8 cellular contexts compared by ENCODE assay signal in the genomic region with DNA sequence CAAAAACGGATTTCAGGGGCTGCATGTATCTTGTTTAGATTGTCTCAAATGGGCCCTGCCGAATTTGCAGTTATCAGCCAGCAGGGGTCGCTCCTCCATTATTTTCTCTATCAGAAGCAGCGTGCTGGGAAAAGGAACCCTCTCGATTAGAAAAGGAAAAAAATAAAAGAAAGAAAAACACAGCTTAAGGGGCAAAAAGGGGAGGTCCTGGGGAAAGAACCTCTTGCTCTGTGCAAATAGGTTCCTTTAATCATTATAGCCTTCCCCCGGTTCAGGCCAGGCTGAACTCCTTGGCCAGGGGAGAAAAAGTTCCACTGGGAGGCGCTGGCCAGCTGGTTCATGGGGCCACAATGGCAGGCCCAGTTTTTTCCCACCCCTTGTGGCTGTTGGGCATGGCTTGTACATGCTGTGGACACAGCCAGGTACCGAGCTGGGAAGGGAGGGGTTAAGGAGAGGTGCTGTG. TPM values are rescaled to one million over a fixed set of nuclear protein-coding genes. Genes with fewer than 3 reads are reported as not detected.
DNase-seq lines count a peak whose midpoint lies in the region; ATAC-seq and TF ChIP-seq lines count a peak whose summit lies in the region.

No MANE protein-coding gene starts in this region.

- no peaks in the 10 kb centered on the region for H3K27me3 ChIP-seq in prostate gland (replicated peaks; ENCODE audit: insufficient read depth)

- H3K4me3 ChIP-seq in GM12864 (ENCODE audit: low read depth, low read length), result no peak overlapping the region
- no peak overlapping the region for H3K4me3 ChIP-seq in prostate gland

- DNase-seq in A172 (ENCODE audit: low spot score) (peak; percentile 26), GM12864 (ENCODE audit: low read depth) (no peak), NOMO-1 treated with dmso at 0.1 percent for 144 hours (lab: John Stamatoyannopoulos, UW; ENCODE audit: unreplicated experiment) (peak; percentile 19), erythroblast (lab: John Stamatoyannopoulos, UW) (peak; percentile 30 to 52), prostate gland (ENCODE audit: low spot score) (no peak), NCI-H446 treated with DMSO at 0.1 percent for 48 hours (lab: John Stamatoyannopoulos, UW) (no peak), NCI-H1436 (lab: John Stamatoyannopoulos, UW) (no peak)

- TF ChIP-seq CTCF in GM12864 (IDR thresholded peaks at IDR 0.05; ENCODE audit: low read depth, low read length, missing control alignments) (peak; percentile 56), prostate gland (IDR thresholded peaks at IDR 0.05) (peak in 2 of 4 experiments; percentile 29 to 42)

- H3K9me3 ChIP-seq in prostate gland, result no peaks in the 10 kb centered on the region

- no peaks in the 10 kb centered on the region for H3K36me3 ChIP-seq in prostate gland

- H3K27ac ChIP-seq in prostate gland, result no peak overlapping the region

- no peaks in the 10 kb centered on the region for H3K4me1 ChIP-seq in prostate gland (replicated peaks)

- ATAC-seq in HG02981 (IDR thresholded peaks at IDR 0.05; ENCODE audit: unreplicated experiment), result no peak

- TF ChIP-seq POLR2A in erythroblast (IDR thresholded peaks at IDR 0.05; ENCODE audit: low read length), result no peak
- no peak for TF ChIP-seq POLR2A in prostate gland (IDR thresholded peaks at IDR 0.05)

- intact Hi-C loops in prostate gland (cut with DNase I), result no loop called here

- WGBS in prostate gland, result 61% methylated on average over 8 of the region's 8 CpGs

RNA-seq across cellular contexts. Expression of a gene that starts 25.0 kb away (rescaled TPM):
- total RNA-seq in A172 (2014; rRNA removed; shearing (Covaris generic)), result 3.4 and 5.1 TPM in 2 replicates
- total RNA-seq in prostate gland, result not detected

RNA-seq across cellular contexts. Expression of a gene that starts 27.8 kb away (rescaled TPM):
- not detected in 2 replicates for total RNA-seq in A172 (2014; rRNA removed; shearing (Covaris generic))
- 1 to 10 TPM in 1 of 2 donors, under 1 TPM in 1; 0.34 to 2.2 TPM for total RNA-seq in prostate gland

Comparison
In these comparisons a context has a peak if more than half of its experiments do, and no peak if none do; other contexts are left out.
1. DNase-seq: peak in A172 (single experiment), NOMO-1 treated with dmso at 0.1 percent for 144 hours (single experiment) and erythroblast (2 of 2); none in GM12864 (single experiment), prostate gland (single experiment), NCI-H446 treated with DMSO at 0.1 percent for 48 hours (single experiment) and NCI-H1436 (single experiment).